ENCODE assay signal across 31 cellular contexts in the genomic region with DNA sequence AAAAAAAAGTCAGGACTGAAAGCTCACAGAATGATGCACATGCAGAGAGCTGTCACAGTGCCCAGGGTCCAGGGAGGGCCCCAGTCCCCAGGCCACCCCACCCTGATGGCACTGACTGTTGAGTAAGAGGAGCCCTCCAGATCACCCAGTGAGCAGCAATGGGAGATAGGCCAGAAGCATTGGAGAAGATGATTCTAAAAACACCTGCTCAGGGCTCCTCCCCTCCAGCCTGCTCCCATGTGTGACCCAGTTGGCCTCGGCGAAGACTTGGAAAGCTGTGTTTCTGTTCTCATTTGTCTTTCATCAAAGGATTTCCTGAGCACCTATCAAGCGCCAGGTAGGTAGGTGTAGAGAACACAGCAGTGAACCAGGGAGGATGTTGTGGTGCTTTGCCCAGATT. TPM values are rescaled to one million over a fixed set of nuclear protein-coding genes. Genes with fewer than 3 reads are reported as not detected.
"Had no signal": no experiment of that assay in that cellular context is flagged by ENCODE, and none has a peak within 500 bp of the region (broad histone marks: within the 10 kb centered on the region; RNA-seq: fewer than 3 reads in every experiment).

No MANE protein-coding gene starts in this region.

- H3K27me3 ChIP-seq: ascending aorta, cardiac muscle cell had no signal

- H3K4me3 ChIP-seq: ascending aorta, cardiac muscle cell had no signal

- DNase-seq: activated CD4-positive, alpha-beta memory T cell treated with anti-CD3 and anti-CD28 coated beads, Interleukin-2, amount 10 ng/mL, durations not matched to agents 7 days and 5 days; activated CD4-positive, alpha-beta T cell treated with anti-CD3 and anti-CD28 coated beads for 1 hour; activated CD4-positive, alpha-beta T cell treated with anti-CD3 and anti-CD28 coated beads for 36 hours; activated CD4-positive, alpha-beta T cell treated with anti-CD3 and anti-CD28 coated beads for 48 hours; activated CD4-positive, alpha-beta T cell treated with anti-CD3 and anti-CD28 coated beads, Interleukin-2, amount 10 ng/mL, durations not matched to agents 7 days and 5 days; activated CD4-positive, alpha-beta T cell treated with anti-CD3 and anti-CD28 coated beads, Interleukin-2, amount 50 U/mL, for 48 hours; activated CD4-positive, CD25-positive, alpha-beta regulatory T cell; activated CD8-positive, alpha-beta memory T cell treated with anti-CD3 and anti-CD28 coated beads for 24 hours; activated CD8-positive, alpha-beta memory T cell treated with anti-CD3 and anti-CD28 coated beads, Interleukin-2, amount 10 ng/mL, durations not matched to agents 7 days and 5 days; activated CD8-positive, alpha-beta memory T cell treated with anti-CD3 and anti-CD28 coated beads, Interleukin-2, amount 50 U/mL, for 48 hours; activated CD8-positive, alpha-beta T cell treated with anti-CD3 and anti-CD28 coated beads, Interleukin-2, amount 10 ng/mL, durations not matched to agents 7 days and 5 days; activated effector memory CD4-positive, alpha-beta T cell treated with Interleukin-2 at 50 U/mL for 16 hours; activated gamma-delta T cell; activated naive CD4-positive, alpha-beta T cell treated with anti-CD3 and anti-CD28 coated beads, Interleukin-2, amount 10 ng/mL, durations not matched to agents 7 days and 5 days; activated naive CD4-positive, alpha-beta T cell treated with Interleukin-2 at 50 U/mL for 16 hours; activated naive CD8-positive, alpha-beta T cell treated with anti-CD3 and anti-CD28 coated beads, Interleukin-2, amount 10 ng/mL, durations not matched to agents 7 days and 5 days; activated naive CD8-positive, alpha-beta T cell treated with anti-CD3 and anti-CD28 coated beads, Interleukin-2, amount 50 U/mL, for 24 hours; activated T-cell treated with anti-CD3 and anti-CD28 coated beads, Interleukin-2, amount 50 U/mL, for 24 hours; activated T-cell treated with anti-CD3 and anti-CD28 coated beads, Interleukin-2, amount 50 U/mL, for 48 hours; amygdala; anterior cingulate cortex; T-helper 1 cell; T-helper 2 cell; T-helper 9 cell; WERI-Rb-1 had no signal

- H3K9me3 ChIP-seq: ascending aorta had no signal

- H3K27ac ChIP-seq: cardiac muscle cell, WERI-Rb-1 had no signal

- ATAC-seq: activated CD4-positive, alpha-beta T cell treated with anti-CD3 and anti-CD28 coated beads for 36 hours; activated CD4-positive, CD25-positive, alpha-beta regulatory T cell treated with anti-CD3 and anti-CD28 coated beads, Interleukin-2, amount 50 U/mL, for 24 hours; activated CD8-positive, alpha-beta memory T cell treated with anti-CD3 and anti-CD28 coated beads, Interleukin-2, amount 10 ng/mL, durations not matched to agents 7 days and 5 days; activated CD8-positive, alpha-beta T cell treated with anti-CD3 and anti-CD28 coated beads, Interleukin-2, amount 10 ng/mL, durations not matched to agents 7 days and 5 days; activated naive CD8-positive, alpha-beta T cell treated with anti-CD3 and anti-CD28 coated beads, Interleukin-2, amount 50 U/mL, for 24 hours; WTC11 had no signal

RNA-seq across cellular contexts. Expression of a gene that starts 58.4 kb away (rescaled TPM):
- total RNA-seq: activated CD4-positive, alpha-beta memory T cell treated with anti-CD3 and anti-CD28 coated beads, Interleukin-2, amount 10 ng/mL, durations not matched to agents 7 days and 5 days; activated CD4-positive, alpha-beta T cell treated with anti-CD3 and anti-CD28 coated beads for 36 hours; activated CD4-positive, alpha-beta T cell treated with anti-CD3 and anti-CD28 coated beads, Interleukin-2, amount 10 ng/mL, durations not matched to agents 7 days and 5 days; activated CD8-positive, alpha-beta memory T cell treated with anti-CD3 and anti-CD28 coated beads, Interleukin-2, amount 10 ng/mL, durations not matched to agents 7 days and 5 days; activated CD8-positive, alpha-beta T cell treated with anti-CD3 and anti-CD28 coated beads, Interleukin-2, amount 10 ng/mL, durations not matched to agents 7 days and 5 days; activated naive CD8-positive, alpha-beta T cell treated with anti-CD3 and anti-CD28 coated beads, Interleukin-2, amount 10 ng/mL, durations not matched to agents 7 days and 5 days; activated T-helper 2 cell treated with anti-CD3 and anti-CD28 coated beads, Interferon-gamma antibody, Interleukin-2, Interleukin-4, amounts not matched to agents 10 μg/mL and 5 μg/mL and 100 μg/mL, durations not matched to agents 14 hours and 24 hours and 36 hours; ascending aorta; cardiac muscle cell; chondrocyte had no signal
- polyA plus RNA-seq: cardiac muscle cell had no signal
